Comparison of ENCODE assay signal across 9 cellular contexts in genomic region chr9:132410642-132411041, GRCh38. TPM values are rescaled to one million over a fixed set of nuclear protein-coding genes. Genes with fewer than 3 reads are reported as not detected.
DNase-seq lines count a peak whose midpoint lies in the region; ATAC-seq, FAIRE-seq and TF ChIP-seq lines count a peak whose summit lies in the region.
"Had no signal": no experiment of that assay in that cellular context is flagged by ENCODE, and none has a peak within 500 bp of the region (broad histone marks: within the 10 kb centered on the region; RNA-seq: fewer than 3 reads in every experiment).

No MANE protein-coding gene starts in this region.

- dilution Hi-C loops in endothelial cell of umbilical vein (cut with MboI; ENCODE audit: extremely low pct_ligation_motif_present, low sequenced_read_pairs), result no loop called here

- WGBS in psoas muscle, 3 donors, result 12% methylated on average over 19 of the region's 19 CpGs

- POLR2A ChIA-PET in endothelial cell of umbilical vein (lab: Charles Lee), result interaction anchor here (0.6 kb wide), 1 partner anchor 281 kb away, joined by 5 read pairs; no protein-coding TSS in a partner anchor

- DNase-seq in GM12865 (ENCODE audit: low read depth) (peak; percentile 20), endothelial cell of umbilical vein (ENCODE audit: low read depth, low spot score) (no peak), psoas muscle (no peak), urothelium cell line (ENCODE audit: low spot score) (no peak), DMS153 (lab: John Stamatoyannopoulos, UW) (no peak), NOMO-1 (lab: John Stamatoyannopoulos, UW; ENCODE audit: unreplicated experiment in 2 of 2) (no peak), DMS153 treated with DMSO at 0.1 percent for 48 hours (lab: John Stamatoyannopoulos, UW; ENCODE audit: unreplicated experiment) (no peak)

- TF ChIP-seq CTCF in GM12865 (IDR thresholded peaks at IDR 0.05; ENCODE audit: insufficient read depth, low read depth, low read length, missing control alignments) (no peak), endothelial cell of umbilical vein (IDR thresholded peaks at IDR 0.05; ENCODE audit: extremely low read depth in 1 of 2, insufficient read depth in 1 of 2, low read depth in 1 of 2, low read length in 2 of 2) (no peak), psoas muscle (IDR thresholded peaks at IDR 0.05) (no peak)

- H3K4me2 ChIP-seq in endothelial cell of umbilical vein (ENCODE audit: insufficient read depth, low read length), result peak overlapping the region; percentile 59

- ATAC-seq in SK-N-SH treated with all-trans-retinoic acid at 6 μM for 48 hours (no peak), psoas muscle (no peak)

- BruUV-seq in endothelial cell of umbilical vein (replicated peaks; lab: Mats Ljungman, UMichigan), result no TSS peak

- H3K4me1 ChIP-seq in endothelial cell of umbilical vein (ENCODE audit: control insufficient read depth, extremely low read depth, insufficient read depth, low read length) (peaks cover 11% of the 10 kb centered on the region), psoas muscle (peaks cover 13% of the 10 kb centered on the region)

- H4K20me1 ChIP-seq in endothelial cell of umbilical vein (replicated peaks; ENCODE audit: control insufficient read depth, extremely low read depth, insufficient read depth, low read length), result no peaks in the 10 kb centered on the region

- intact Hi-C loops in endothelial cell of umbilical vein (cut with micrococcal nuclease), result loop anchor here (1.0 to 5.0 kb wide), 3 partner anchors 241 to 390 kb away; partner anchors contain the start of gene GTF3C4
- intact Hi-C loops in psoas muscle (cut with DNase I), result loop anchor here (2.0 to 10.0 kb wide), 3 partner anchors 162 to 390 kb away; no protein-coding TSS in a partner anchor

- peak overlapping the region; percentile 92 for H2AFZ ChIP-seq in endothelial cell of umbilical vein (ENCODE audit: low read depth, low read length)

- H3K27ac ChIP-seq in endothelial cell of umbilical vein (ENCODE audit: insufficient read depth, low read depth, low read length) (no peak overlapping the region), psoas muscle (no peak overlapping the region)

- H3K9me3 ChIP-seq in endothelial cell of umbilical vein (replicated peaks; ENCODE audit: control insufficient read depth, insufficient read depth, low read length) (no peaks in the 10 kb centered on the region), psoas muscle (no peaks in the 10 kb centered on the region)

- no peaks in the 10 kb centered on the region for H3K9me1 ChIP-seq in endothelial cell of umbilical vein (replicated peaks; ENCODE audit: control insufficient read depth, extremely low read depth, insufficient read depth, low read length)

- no peak for TF ChIP-seq POLR2A in endothelial cell of umbilical vein (IDR thresholded peaks at IDR 0.05; ENCODE audit: low read depth, low read length)

- H3K79me2 ChIP-seq in endothelial cell of umbilical vein (ENCODE audit: control insufficient read depth, insufficient read depth, low read length), result peaks cover 4% of the 10 kb centered on the region

- H3K4me3 ChIP-seq in GM12865 (ENCODE audit: low read depth, low read length) (no peak overlapping the region; the same call in 1 of the 2 replicates), endothelial cell of umbilical vein (replicated peaks in 1 of 3; ENCODE audit: insufficient read depth in 1 of 3, low read depth in 1 of 3, low read length in 3 of 3) (peak overlapping the region in 2 of 3 experiments; percentile 45 to 48), psoas muscle (peak overlapping the region; percentile 59)

- no peaks in the 10 kb centered on the region for H3K36me3 ChIP-seq in endothelial cell of umbilical vein (ENCODE audit: control insufficient read depth in 2 of 2, extremely low read depth in 1 of 2, insufficient read depth in 2 of 2, low read length in 2 of 2)
- no peaks in the 10 kb centered on the region for H3K36me3 ChIP-seq in psoas muscle (ENCODE audit: insufficient read depth in 1 of 2, low read depth in 1 of 2)

- CTCF ChIA-PET in endothelial cell of umbilical vein (lab: Charles Lee), result interaction anchor here (0.7 to 1.9 kb wide), 4 partner anchors 21 to 491 kb away, joined by 3 to 11 read pairs (median 4); no protein-coding TSS in a partner anchor

- H3K9ac ChIP-seq in endothelial cell of umbilical vein (replicated peaks; ENCODE audit: extremely low read depth, insufficient read depth, low read length), result no peak overlapping the region

- no peak for FAIRE-seq in endothelial cell of umbilical vein (lab: Jason Lieb, UNC)
- FAIRE-seq in urothelium cell line (lab: Jason Lieb, UNC), result no peak

- peaks cover 24 to 41% of the 10 kb centered on the region in 2 experiments for H3K27me3 ChIP-seq in endothelial cell of umbilical vein (ENCODE audit: control insufficient read depth in 2 of 2, insufficient read depth in 2 of 2, low read length in 2 of 2)
- peaks cover 2 to 65% (median 13%) of the 10 kb centered on the region in 3 donors for H3K27me3 ChIP-seq in psoas muscle (ENCODE audit: insufficient read depth in 3 of 3, low read length in 2 of 3)

TF ChIP-seq in SK-N-SH treated with all-trans-retinoic acid at 6 μM for 48 hours, 23 proteins besides CTCF, POLR2A, EP300 and RAD21:
- TF ChIP-seq ZNF8 (CRISPR knock-in tag; IDR thresholded peaks at IDR 0.05), result 0 out of 2 replicates have a peak, but pooled peaks have one; percentile 44
- no peak for TF ChIP-seq ZFP3 (CRISPR knock-in tag; IDR thresholded peaks at IDR 0.05)

TF ChIP-seq in endothelial cell of umbilical vein, 7 proteins besides CTCF, POLR2A, EP300 and RAD21:
- TF ChIP-seq EZH2 (IDR thresholded peaks at IDR 0.05; ENCODE audit: borderline replicate concordance, low read depth, low read length, severe bottlenecking), result no peak
- TF ChIP-seq JUN (IDR thresholded peaks at IDR 0.05; ENCODE audit: borderline replicate concordance, insufficient read depth, insufficient read length, low read depth), result no peak
- TF ChIP-seq POLR2AphosphoS5 (IDR thresholded peaks at IDR 0.05; ENCODE audit: insufficient read depth, low read depth, low read length), result no peak
- TF ChIP-seq MAX (IDR thresholded peaks at IDR 0.05; ENCODE audit: insufficient read depth, insufficient read length), result no peak
- no peak for TF ChIP-seq MYC (IDR thresholded peaks at IDR 0.05; ENCODE audit: low read depth, low read length)
- TF ChIP-seq GATA2 (IDR thresholded peaks at IDR 0.05; ENCODE audit: insufficient read depth, insufficient read length, low read depth, low read length), result no peak
- no peak for TF ChIP-seq FOS (IDR thresholded peaks at IDR 0.05; ENCODE audit: borderline replicate concordance, insufficient read depth, low read length)

RNA-seq across cellular contexts. Expression of gene CFAP77, which starts 0.6 kb away (rescaled TPM):
- total RNA-seq in endothelial cell of umbilical vein (not detected in 2 replicates), psoas muscle (not detected)
- polyA plus RNA-seq in endothelial cell of umbilical vein (0.14 TPM in 1 of 2 replicates, not detected in the other), psoas muscle (not detected)
- polyA plus RNA-seq in endothelial cell of umbilical vein (2011; cell fraction: cytosol; rRNA removed), result 0.07 TPM in 1 of 2 replicates, not detected in the other
- polyA plus RNA-seq in endothelial cell of umbilical vein (2011; cell fraction: nucleus; rRNA removed), result not detected in 2 replicates
- polyA plus RNA-seq in endothelial cell of umbilical vein (2012), result not detected in 2 replicates
- polyA minus RNA-seq in endothelial cell of umbilical vein, result not detected in 2 replicates
- not detected for polyA minus RNA-seq in endothelial cell of umbilical vein (2011; cell fraction: cytosol; rRNA and poly(A)+ RNA removed)
- polyA minus RNA-seq in endothelial cell of umbilical vein (2011; cell fraction: nucleus; rRNA and poly(A)+ RNA removed), result not detected in 2 replicates
- polyA plus RNA-seq: esophagus had no signal

RNA-seq across cellular contexts. Expression of gene TTF1, which starts 4.0 kb away (rescaled TPM):
- total RNA-seq in endothelial cell of umbilical vein, result 12.0 and 13.8 TPM in 2 replicates
- polyA plus RNA-seq in endothelial cell of umbilical vein, result 3.6 and 4.9 TPM in 2 replicates
- polyA plus RNA-seq in endothelial cell of umbilical vein (2011; cell fraction: cytosol; rRNA removed), result 10.0 and 12.4 TPM in 2 replicates
- polyA plus RNA-seq in endothelial cell of umbilical vein (2011; cell fraction: nucleus; rRNA removed), result 5.1 and 9.3 TPM in 2 replicates
- 11.1 and 13.2 TPM in 2 replicates for polyA plus RNA-seq in endothelial cell of umbilical vein (2012)
- 1.2 and 3.1 TPM in 2 replicates for polyA minus RNA-seq in endothelial cell of umbilical vein
- 5.8 TPM for polyA minus RNA-seq in endothelial cell of umbilical vein (2011; cell fraction: cytosol; rRNA and poly(A)+ RNA removed)
- 3.9 and 4.0 TPM in 2 replicates for polyA minus RNA-seq in endothelial cell of umbilical vein (2011; cell fraction: nucleus; rRNA and poly(A)+ RNA removed)
- 10 to 100 TPM; 11.1 to 15.3 (median 12.0) TPM for total RNA-seq in psoas muscle
- 10 to 100 TPM; 21.5 to 33.8 (median 22.4) TPM for polyA plus RNA-seq in psoas muscle

RNA-seq across cellular contexts. Expression of gene SETX, which starts 55.9 kb away (rescaled TPM):
- total RNA-seq in endothelial cell of umbilical vein, result 40.2 and 47.7 TPM in 2 replicates
- polyA plus RNA-seq in endothelial cell of umbilical vein, result 19.6 and 20.9 TPM in 2 replicates
- polyA plus RNA-seq in endothelial cell of umbilical vein (2011; cell fraction: cytosol; rRNA removed), result 14.1 and 17.4 TPM in 2 replicates
- 40.1 and 50.0 TPM in 2 replicates for polyA plus RNA-seq in endothelial cell of umbilical vein (2011; cell fraction: nucleus; rRNA removed)
- 29.0 and 29.8 TPM in 2 replicates for polyA plus RNA-seq in endothelial cell of umbilical vein (2012)
- 82.1 and 83.0 TPM in 2 replicates for polyA minus RNA-seq in endothelial cell of umbilical vein
- 39.5 TPM for polyA minus RNA-seq in endothelial cell of umbilical vein (2011; cell fraction: cytosol; rRNA and poly(A)+ RNA removed)
- polyA minus RNA-seq in endothelial cell of umbilical vein (2011; cell fraction: nucleus; rRNA and poly(A)+ RNA removed), result 76.3 and 106 TPM in 2 replicates
- total RNA-seq in psoas muscle, result 10 to 100 TPM; 20.6 to 26.8 (median 22.7) TPM
- polyA plus RNA-seq in psoas muscle, result 10 to 100 TPM; 10.0 to 20.4 (median 19.8) TPM
